8 cellular contexts compared by ENCODE assay signal in genomic region chr6:33277663-33278391, GRCh38. TPM values are rescaled to one million over a fixed set of nuclear protein-coding genes. Genes with fewer than 3 reads are reported as not detected.
DNase-seq lines count a peak whose midpoint lies in the region; ATAC-seq and TF ChIP-seq lines count a peak whose summit lies in the region.

No MANE protein-coding gene starts in this region.

- no peaks in the 10 kb centered on the region for H3K27me3 ChIP-seq in HUES6 (ENCODE audit: control insufficient read depth, insufficient read depth, low read length)

- peak overlapping the region; percentile 88 for H3K27ac Mint-ChIP-seq in activated naive CD4-positive, alpha-beta T cell treated with anti-CD3 and anti-CD28 coated beads, Interleukin-2, amount 50 U/mL, for 24 hours

- peak overlapping the region; percentile 93 for H3K9ac ChIP-seq in HUES6 (ENCODE audit: low read length)

- H3K4me1 Mint-ChIP-seq in activated naive CD4-positive, alpha-beta T cell treated with anti-CD3 and anti-CD28 coated beads, Interleukin-2, amount 50 U/mL, for 24 hours, result peaks cover 36% of the 10 kb centered on the region

- no peaks in the 10 kb centered on the region for H3K27me3 Mint-ChIP-seq in activated naive CD4-positive, alpha-beta T cell treated with anti-CD3 and anti-CD28 coated beads, Interleukin-2, amount 50 U/mL, for 24 hours

- H3K9me3 ChIP-seq in HUES6 (ENCODE audit: control insufficient read depth, insufficient read depth, low read depth, low read length), result no peaks in the 10 kb centered on the region

- intact Hi-C loops in left ventricle myocardium superior (cut with micrococcal nuclease), result no loop called here

- H3K9me3 Mint-ChIP-seq in activated naive CD4-positive, alpha-beta T cell treated with anti-CD3 and anti-CD28 coated beads, Interleukin-2, amount 50 U/mL, for 24 hours, result no peaks in the 10 kb centered on the region

- H3K27ac ChIP-seq in HUES6 (ENCODE audit: low read depth, low read length) (peak overlapping the region; percentile 86), skin epidermis (peak overlapping the region; percentile 27 to 98 (median 95))

- H3K36me3 ChIP-seq in HUES6 (ENCODE audit: control insufficient read depth, insufficient read depth, low read length), result peaks cover 83% of the 10 kb centered on the region

- TF ChIP-seq POLR2A in GM10847 (IDR thresholded peaks at IDR 0.05; ENCODE audit: extremely low read depth, insufficient read length), result peak; percentile 4

- peaks cover 30% of the 10 kb centered on the region for H3K36me3 Mint-ChIP-seq in activated naive CD4-positive, alpha-beta T cell treated with anti-CD3 and anti-CD28 coated beads, Interleukin-2, amount 50 U/mL, for 24 hours

- H3K4me3 ChIP-seq in HUES6 (ENCODE audit: low read depth, low read length), result peak overlapping the region; percentile 88
- H3K4me3 ChIP-seq in skin epidermis, result peak overlapping the region; percentile 55 to 86 (median 66)

- ATAC-seq in left ventricle myocardium superior (peak; percentile 1), GM18858 (IDR thresholded peaks at IDR 0.05; ENCODE audit: unreplicated experiment) (no peak)

- peaks cover 20% of the 10 kb centered on the region; the same call in 1 of the 2 replicates for H3K4me1 ChIP-seq in HUES6 (ENCODE audit: control insufficient read depth, insufficient read depth, low read length)

- H3K4me3 Mint-ChIP-seq in activated naive CD4-positive, alpha-beta T cell treated with anti-CD3 and anti-CD28 coated beads, Interleukin-2, amount 50 U/mL, for 24 hours, result peak overlapping the region; percentile 85

- DNase-seq in left ventricle myocardium superior, result peak; percentile 37
- DNase-seq in A172 (ENCODE audit: low spot score), result no peak
- no peak for DNase-seq in islet precursor cell

RNA-seq across cellular contexts. Expression of gene B3GALT4, which starts 0.9 kb away (rescaled TPM):
- total RNA-seq in left ventricle myocardium superior, result 6.9 TPM
- total RNA-seq in A172 (2014; rRNA removed; shearing (Covaris generic)), result 0.07 TPM in 2 replicates

RNA-seq across cellular contexts. Expression of gene RPS18, which starts 6.0 kb away (rescaled TPM):
- 931 TPM for total RNA-seq in left ventricle myocardium superior
- 2,019 and 2,446 TPM in 2 replicates for total RNA-seq in A172 (2014; rRNA removed; shearing (Covaris generic))

RNA-seq across cellular contexts. Expression of gene VPS52, which starts 6.2 kb away (rescaled TPM):
- total RNA-seq in left ventricle myocardium superior, result 32.7 TPM
- 23.2 and 34.3 TPM in 2 replicates for total RNA-seq in A172 (2014; rRNA removed; shearing (Covaris generic))

RNA-seq across cellular contexts. Expression of gene WDR46, which starts 11.2 kb away (rescaled TPM):
- 15.1 TPM for total RNA-seq in left ventricle myocardium superior
- total RNA-seq in A172 (2014; rRNA removed; shearing (Covaris generic)), result 77.9 and 95.4 TPM in 2 replicates

RNA-seq across cellular contexts. Expression of gene PFDN6, which starts 11.6 kb away (rescaled TPM):
- total RNA-seq in left ventricle myocardium superior, result 57.3 TPM
- total RNA-seq in A172 (2014; rRNA removed; shearing (Covaris generic)), result 85.3 and 93.7 TPM in 2 replicates
